2 cellular contexts compared by ENCODE assay signal in genomic region chr14:94077823-94078222, GRCh38.
TF ChIP-seq lines count a peak whose summit lies in the region.

No MANE protein-coding gene starts in this region.

TF ChIP-seq in endothelial cell of umbilical vein, 7 proteins besides CTCF, POLR2A, EP300 and RAD21:
- no peak for TF ChIP-seq JUN (IDR thresholded peaks at IDR 0.05; ENCODE audit: borderline replicate concordance, insufficient read depth, insufficient read length, low read depth)
- TF ChIP-seq EZH2 (IDR thresholded peaks at IDR 0.05; ENCODE audit: borderline replicate concordance, low read depth, low read length, severe bottlenecking) = no peak
- no peak for TF ChIP-seq GATA2 (IDR thresholded peaks at IDR 0.05; ENCODE audit: insufficient read depth, insufficient read length, low read depth, low read length)
- no peak for TF ChIP-seq POLR2AphosphoS5 (IDR thresholded peaks at IDR 0.05; ENCODE audit: insufficient read depth, low read depth, low read length)
- no peak for TF ChIP-seq FOS (IDR thresholded peaks at IDR 0.05; ENCODE audit: borderline replicate concordance, insufficient read depth, low read length)
- TF ChIP-seq MAX (IDR thresholded peaks at IDR 0.05; ENCODE audit: insufficient read depth, insufficient read length) = no peak
- TF ChIP-seq MYC (IDR thresholded peaks at IDR 0.05; ENCODE audit: low read depth, low read length) = no peak

TF ChIP-seq in GM12891, 5 proteins besides CTCF, POLR2A, EP300 and RAD21:
- TF ChIP-seq SPI1 (IDR thresholded peaks at IDR 0.05; ENCODE audit: low read depth, low read length) (no peak), POU2F2 (IDR thresholded peaks at IDR 0.05; ENCODE audit: low read depth, low read length) (no peak), POLR2AphosphoS5 (IDR thresholded peaks at IDR 0.05; ENCODE audit: low read depth, low read length) (no peak), TAF1 (IDR thresholded peaks at IDR 0.05; ENCODE audit: low read depth, low read length) (no peak), PAX5 (IDR thresholded peaks at IDR 0.05; ENCODE audit: insufficient read depth, low read length, severe bottlenecking) (no peak)
